In the genomic region with DNA sequence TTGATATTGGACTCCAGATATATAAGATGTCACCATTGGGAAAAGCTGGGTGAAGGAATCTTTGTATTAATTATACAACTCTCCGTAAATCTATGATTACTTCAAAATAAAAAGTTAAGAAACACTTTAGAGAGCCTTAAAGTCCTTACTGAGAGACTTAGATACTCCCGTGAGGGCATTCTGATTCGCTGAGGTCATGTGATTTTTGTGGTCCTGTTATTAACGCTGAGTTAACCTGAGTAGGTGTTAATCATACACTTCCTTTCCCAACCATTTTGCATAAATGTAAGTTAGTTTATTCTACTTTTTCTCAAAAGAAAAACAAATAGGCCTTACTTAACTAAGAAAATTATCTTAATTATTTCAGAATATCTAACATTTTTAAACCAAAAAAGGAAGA, we compare ENCODE assay signal across 28 cellular contexts.
"Had no signal": no experiment of that assay in that cellular context is flagged by ENCODE, and none has a peak within 500 bp of the region (broad histone marks: within the 10 kb centered on the region; RNA-seq: fewer than 3 reads in every experiment).

No MANE protein-coding gene starts in this region.

- H3K9me3 ChIP-seq: ascending aorta, gastrocnemius medialis, neutrophil, ovary, right lobe of liver, thoracic aorta, uterus had no signal

- H3K4me1 ChIP-seq: ascending aorta, gastrocnemius medialis, uterus had no signal

- ATAC-seq: gastrocnemius medialis, left cardiac atrium, left ventricle myocardium superior, right lobe of liver had no signal

- H3K27ac Mint-ChIP-seq: activated naive CD4-positive, alpha-beta T cell treated with anti-CD3 and anti-CD28 coated beads for 36 hours; activated naive CD8-positive, alpha-beta T cell treated with anti-CD3 and anti-CD28 coated beads for 36 hours; naive B cell; nephron progenitor cell; progenitor cell of endocrine pancreas; stimulated activated naive CD8-positive, alpha-beta T cell treated with anti-CD3 and anti-CD28 coated beads, Interleukin-15, Interleukin-2, amounts not matched to agents 100 ng/mL and 50 ng/mL, for 24 hours; type B pancreatic cell had no signal

- H3K36me3 ChIP-seq: brain microvascular endothelial cell, ovary, uterus had no signal

- H3K4me1 Mint-ChIP-seq: naive B cell had no signal

- H3K9me3 Mint-ChIP-seq: activated naive CD4-positive, alpha-beta T cell treated with anti-CD3 and anti-CD28 coated beads for 36 hours; naive B cell; nephron progenitor cell; stimulated activated naive CD8-positive, alpha-beta T cell treated with anti-CD3 and anti-CD28 coated beads, Interleukin-15, Interleukin-2, amounts not matched to agents 100 ng/mL and 50 ng/mL, for 24 hours; type B pancreatic cell had no signal

- H3K27ac ChIP-seq: ascending aorta, brain microvascular endothelial cell, gastrocnemius medialis, hepatocyte, neutrophil, ovary, right lobe of liver, thoracic aorta, uterus had no signal

- H3K4me3 ChIP-seq: ascending aorta, gastrocnemius medialis, hepatocyte, ovary, right lobe of liver, thoracic aorta, uterus had no signal

- H3K27me3 ChIP-seq: ascending aorta, brain microvascular endothelial cell, gastrocnemius medialis, hepatocyte, neutrophil, ovary, right lobe of liver, uterus had no signal

- H3K27me3 Mint-ChIP-seq: activated naive CD8-positive, alpha-beta T cell treated with anti-CD3 and anti-CD28 coated beads for 36 hours; naive B cell; progenitor cell of endocrine pancreas; stimulated activated naive CD8-positive, alpha-beta T cell treated with anti-CD3 and anti-CD28 coated beads, Interleukin-15, Interleukin-2, amounts not matched to agents 100 ng/mL and 50 ng/mL, for 24 hours; type B pancreatic cell had no signal

- H3K4me3 Mint-ChIP-seq: activated naive CD4-positive, alpha-beta T cell treated with anti-CD3 and anti-CD28 coated beads for 36 hours; activated naive CD8-positive, alpha-beta T cell treated with anti-CD3 and anti-CD28 coated beads for 36 hours; naive B cell; nephron progenitor cell; stimulated activated naive CD8-positive, alpha-beta T cell treated with anti-CD3 and anti-CD28 coated beads, Interleukin-15, Interleukin-2, amounts not matched to agents 100 ng/mL and 50 ng/mL, for 24 hours; type B pancreatic cell had no signal

- DNase-seq: activated CD4-positive, alpha-beta T cell treated with anti-CD3 and anti-CD28 coated beads for 48 hours; activated CD4-positive, alpha-beta T cell treated with anti-CD3 and anti-CD28 coated beads, Interleukin-2, amount 50 U/mL, for 48 hours; activated CD4-positive, CD25-positive, alpha-beta regulatory T cell; activated CD8-positive, alpha-beta memory T cell treated with anti-CD3 and anti-CD28 coated beads for 24 hours; activated effector memory CD4-positive, alpha-beta T cell treated with anti-CD3 and anti-CD28 coated beads, Interleukin-2, amount 50 U/mL, for 16 hours; activated naive CD4-positive, alpha-beta T cell treated with anti-CD3 and anti-CD28 coated beads for 36 hours; activated naive CD8-positive, alpha-beta T cell treated with anti-CD3 and anti-CD28 coated beads for 36 hours; brain microvascular endothelial cell; central memory CD4-positive, alpha-beta T cell; dermis blood vessel endothelial cell; effector CD4-positive, alpha-beta T cell; gastrocnemius medialis; islet precursor cell; left cardiac atrium; left ventricle myocardium superior; naive B cell; nephron progenitor cell; ovary; right lobe of liver; stimulated activated CD4-positive, alpha-beta T cell treated with anti-CD3 and anti-CD28 coated beads, Interleukin-2, amount 100 ng/mL, for 48 hours; uterus had no signal

- H3K36me3 Mint-ChIP-seq: naive B cell had no signal
